ENCODE assay signal across 25 cellular contexts in the genomic region with DNA sequence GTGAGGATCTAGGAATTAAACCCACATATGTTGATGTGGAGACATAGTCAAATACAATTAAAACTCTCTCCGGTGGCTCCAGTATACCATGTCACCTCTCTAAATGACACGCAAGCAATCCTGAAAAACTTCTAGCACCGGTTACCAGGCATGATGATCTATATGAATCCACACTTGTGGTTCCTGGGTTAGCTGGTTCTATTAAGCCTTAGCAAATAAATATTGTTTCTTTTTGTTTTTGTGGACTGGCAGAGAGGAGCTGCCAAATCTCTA.
"Had no signal": no experiment of that assay in that cellular context is flagged by ENCODE, and none has a peak within 500 bp of the region (broad histone marks: within the 10 kb centered on the region; RNA-seq: fewer than 3 reads in every experiment).

No MANE protein-coding gene starts in this region.

- H3K9me3 Mint-ChIP-seq: endodermal cell; mesothelial cell of epicardium; natural killer cell treated with Interleukin-12 subunit alpha and Interleukin-12 subunit beta and Interleukin-15 and Interleukin-18, amount 100 ng/mL, for 72 hours; neural crest cell; type B pancreatic cell had no signal

- H3K27ac Mint-ChIP-seq: endodermal cell; mesothelial cell of epicardium; natural killer cell treated with Interleukin-12 subunit alpha and Interleukin-12 subunit beta and Interleukin-15 and Interleukin-18, amount 100 ng/mL, for 72 hours; progenitor cell of endocrine pancreas; type B pancreatic cell had no signal

- ATAC-seq: foreskin keratinocyte; gastroesophageal sphincter; heart right ventricle; left cardiac atrium; left lung; mucosa of descending colon; natural killer cell treated with Interleukin-12 subunit alpha and Interleukin-12 subunit beta and Interleukin-15 and Interleukin-18, amount 100 ng/mL, for 72 hours; right lobe of liver had no signal

- DNase-seq: dorsolateral prefrontal cortex; effector CD8-positive, alpha-beta T cell; endodermal cell; foreskin keratinocyte; heart right ventricle; hippocampal formation; left cardiac atrium; left lung; mesenchymal stem cell; mucosa of descending colon; naive B cell; right lobe of liver; stimulated activated CD4-positive, alpha-beta T cell treated with anti-CD3 and anti-CD28 coated beads, Interleukin-12 subunit alpha, Interleukin-12 subunit beta, amount 100 ng/mL, for 4 hours; stimulated activated CD4-positive, alpha-beta T cell treated with anti-CD3 and anti-CD28 coated beads, Interleukin-1b, Interleukin-23, amount 100 ng/mL, for 48 hours; stimulated activated CD4-positive, alpha-beta T cell treated with anti-CD3 and anti-CD28 coated beads, Interleukin-4, amount 100 ng/mL, for 1 hour; stimulated activated CD8-positive, alpha-beta memory T cell treated with anti-CD3 and anti-CD28 coated beads, Interleukin-4, amount 100 ng/mL, for 48 hours; substantia nigra; testis; tibial artery had no signal

- H3K4me3 Mint-ChIP-seq: endodermal cell; mesothelial cell of epicardium; naive B cell; natural killer cell treated with Interleukin-12 subunit alpha and Interleukin-12 subunit beta and Interleukin-15 and Interleukin-18, amount 100 ng/mL, for 72 hours; neural crest cell; type B pancreatic cell had no signal

- H3K36me3 Mint-ChIP-seq: mesothelial cell of epicardium; naive B cell; natural killer cell treated with Interleukin-12 subunit alpha and Interleukin-12 subunit beta and Interleukin-15 and Interleukin-18, amount 100 ng/mL, for 72 hours; type B pancreatic cell had no signal

- H3K4me1 Mint-ChIP-seq: endodermal cell, mesothelial cell of epicardium, neural crest cell had no signal
